Comparison of ENCODE assay signal across 19 cellular contexts in genomic region chr12:130186631-130187269, GRCh38. TPM values are rescaled to one million over a fixed set of nuclear protein-coding genes. Genes with fewer than 3 reads are reported as not detected.
DNase-seq lines count a peak whose midpoint lies in the region; ATAC-seq, FAIRE-seq and TF ChIP-seq lines count a peak whose summit lies in the region.
"Had no signal": no experiment of that assay in that cellular context is flagged by ENCODE, and none has a peak within 500 bp of the region (broad histone marks: within the 10 kb centered on the region; RNA-seq: fewer than 3 reads in every experiment).

No MANE protein-coding gene starts in this region.

- TF ChIP-seq POLR2A in GM18505 (IDR thresholded peaks at IDR 0.05; ENCODE audit: borderline replicate concordance, extremely low read depth, insufficient read depth, insufficient read length), result no peak

- peak; percentile 60 for FAIRE-seq in RCC 7860 (lab: Jason Lieb, UNC)
- FAIRE-seq: endothelial cell of umbilical vein, frontal cortex had no signal

- H3K9me3 Mint-ChIP-seq in neural progenitor cell (peaks cover 10% of the 10 kb centered on the region), immature natural killer cell (no peaks in the 10 kb centered on the region)

- H3K4me2 ChIP-seq in neural progenitor cell, result no peak overlapping the region
- no peak overlapping the region for H3K4me2 ChIP-seq in SK-N-SH

- DNase-seq in ELF-1 (ENCODE audit: low read depth, low spot score), result peak; percentile 60
- peak; percentile 39 for DNase-seq in RCC 7860 (ENCODE audit: low spot score)
- peak; percentile 62 for DNase-seq in epithelial cell of prostate (ENCODE audit: low read depth, low spot score)
- no peak for DNase-seq in neural progenitor cell (ENCODE audit: low spot score)
- no peak for DNase-seq in immature natural killer cell
- DNase-seq in SK-N-SH, result no peak
- DNase-seq: Caco-2, colonic mucosa, GDM1, NCI-H146, NCI-H2171 treated with DMSO at 0.1 percent for 48 hours, NCI-H774 had no signal

- CTCF ChIA-PET in SK-N-SH (lab: Yijun Ruan, JAX), result no interaction called here

- H3K4me3 ChIP-seq in neural progenitor cell, result no peak overlapping the region
- no peak overlapping the region for H3K4me3 ChIP-seq in SK-N-SH (ENCODE audit: low read depth in 2 of 2, low read length in 1 of 2)
- H3K4me3 ChIP-seq: ascending aorta, colonic mucosa had no signal

- TF ChIP-seq EP300 in SK-N-SH (IDR thresholded peaks at IDR 0.05; ENCODE audit: borderline replicate concordance in 1 of 2, low read depth in 1 of 2, low read length in 1 of 2), result no peak

- H3K4me3 Mint-ChIP-seq in neural progenitor cell (no peak overlapping the region), immature natural killer cell (no peak overlapping the region)
- H3K4me3 Mint-ChIP-seq: natural killer cell treated with Interleukin-12 subunit alpha and Interleukin-12 subunit beta and Interleukin-15 and Interleukin-18, amount 100 ng/mL, for 72 hours had no signal

- no peak overlapping the region for H3K9ac ChIP-seq in neural progenitor cell
- no peak overlapping the region for H3K9ac ChIP-seq in SK-N-SH

- peak overlapping the region; percentile 40 for H3K27ac ChIP-seq in epithelial cell of prostate
- no peak overlapping the region for H3K27ac ChIP-seq in neural progenitor cell
- no peak overlapping the region for H3K27ac ChIP-seq in SK-N-SH (ENCODE audit: low read depth in 2 of 2, low read length in 1 of 2)
- H3K27ac ChIP-seq: ascending aorta, colonic mucosa had no signal

- ATAC-seq in GM18505 (IDR thresholded peaks at IDR 0.05; ENCODE audit: unreplicated experiment), result no peak
- no peak for ATAC-seq in HG03135 (IDR thresholded peaks at IDR 0.05; ENCODE audit: unreplicated experiment)

- H2AFZ ChIP-seq in neural progenitor cell (replicated peaks) (no peak overlapping the region), SK-N-SH (ENCODE audit: low read depth) (no peak overlapping the region)

- H4K20me1 ChIP-seq in neural progenitor cell (ENCODE audit: low read depth) (no peaks in the 10 kb centered on the region), SK-N-SH (ENCODE audit: insufficient read depth) (no peaks in the 10 kb centered on the region)

- WGBS in SK-N-SH (ENCODE audit: low lambda C conversion rate), result 15% methylated on average over 12 of the region's 13 CpGs

- H3K27ac Mint-ChIP-seq in neural progenitor cell (peak overlapping the region; percentile 29), immature natural killer cell (no peak overlapping the region)
- H3K27ac Mint-ChIP-seq: natural killer cell treated with Interleukin-12 subunit alpha and Interleukin-12 subunit beta and Interleukin-15 and Interleukin-18, amount 100 ng/mL, for 72 hours; progenitor cell of endocrine pancreas had no signal

- H3K36me3 ChIP-seq in neural progenitor cell (no peaks in the 10 kb centered on the region), SK-N-SH (replicated peaks in 1 of 2; ENCODE audit: control insufficient read depth in 1 of 2, insufficient read depth in 2 of 2, low read length in 1 of 2) (no peaks in the 10 kb centered on the region)
- H3K36me3 ChIP-seq: ascending aorta, colonic mucosa had no signal

- H3K79me2 ChIP-seq in neural progenitor cell (ENCODE audit: low read depth) (no peaks in the 10 kb centered on the region), SK-N-SH (ENCODE audit: insufficient read depth) (no peaks in the 10 kb centered on the region)

- H3K9me3 ChIP-seq in neural progenitor cell (ENCODE audit: low read depth) (no peaks in the 10 kb centered on the region), SK-N-SH (no peaks in the 10 kb centered on the region)
- H3K9me3 ChIP-seq: ascending aorta, Caco-2, colonic mucosa had no signal

- H3K36me3 Mint-ChIP-seq in neural progenitor cell (peaks cover 2% of the 10 kb centered on the region), immature natural killer cell (no peaks in the 10 kb centered on the region)
- H3K36me3 Mint-ChIP-seq: natural killer cell treated with Interleukin-12 subunit alpha and Interleukin-12 subunit beta and Interleukin-15 and Interleukin-18, amount 100 ng/mL, for 72 hours had no signal

- H3K4me1 Mint-ChIP-seq in neural progenitor cell, result no peaks in the 10 kb centered on the region
- no peaks in the 10 kb centered on the region for H3K4me1 Mint-ChIP-seq in immature natural killer cell

- H3K27me3 Mint-ChIP-seq in neural progenitor cell (ENCODE audit: insufficient read depth, low read depth), result peaks cover 16% of the 10 kb centered on the region
- H3K27me3 Mint-ChIP-seq in immature natural killer cell (ENCODE audit: low read depth in 3 of 3), result peaks cover 1 to 3% (median 3%) of the 10 kb centered on the region in 3 donors

- H3F3A ChIP-seq in neural progenitor cell (ENCODE audit: low read depth) (no peaks in the 10 kb centered on the region), SK-N-SH (replicated peaks; ENCODE audit: insufficient read depth) (no peaks in the 10 kb centered on the region)

- no peaks in the 10 kb centered on the region for H3K9me2 ChIP-seq in SK-N-SH

- no peak for TF ChIP-seq RAD21 in SK-N-SH (IDR thresholded peaks at IDR 0.05; ENCODE audit: low read length)

- no peak for TF ChIP-seq CTCF in neural progenitor cell (IDR thresholded peaks at IDR 0.05)
- no peak for TF ChIP-seq CTCF in SK-N-SH (IDR thresholded peaks at IDR 0.05)

- H3K4me1 ChIP-seq in neural progenitor cell (no peaks in the 10 kb centered on the region), SK-N-SH (ENCODE audit: control insufficient read depth in 1 of 2, insufficient read depth in 2 of 2, low read depth in 1 of 2, low read length in 1 of 2) (no peaks in the 10 kb centered on the region)
- H3K4me1 ChIP-seq: ascending aorta, Caco-2, colonic mucosa had no signal

- POLR2A ChIA-PET in SK-N-SH (lab: Yijun Ruan, JAX), result no interaction called here

- peaks cover 43% of the 10 kb centered on the region for H3K27me3 ChIP-seq in neural progenitor cell
- no peaks in the 10 kb centered on the region for H3K27me3 ChIP-seq in SK-N-SH (ENCODE audit: insufficient read depth)
- H3K27me3 ChIP-seq: ascending aorta, colonic mucosa had no signal

TF ChIP-seq in SK-N-SH, 30 proteins besides CTCF, POLR2A, EP300 and RAD21:
- no peak for TF ChIP-seq MAX (IDR thresholded peaks at IDR 0.05; ENCODE audit: low read depth)
TF ChIP-seq in SK-N-SH: peak in this region for 0.

RNA-seq across cellular contexts. Expression of gene FZD10, which starts 24.5 kb away (rescaled TPM):
- 0.11 and 0.81 TPM in 2 replicates for total RNA-seq in neural progenitor cell (ENCODE audit: low replicate concordance)
- polyA plus RNA-seq in immature natural killer cell (not detected), SK-N-SH (2012; rRNA removed) (not detected in 2 replicates)
- polyA plus RNA-seq in SK-N-SH (2012; cell fraction: cytosol; rRNA removed), result not detected in 2 replicates
- not detected in 2 replicates for polyA plus RNA-seq in SK-N-SH (2012; cell fraction: nucleus; rRNA removed)
- total RNA-seq: endothelial cell of umbilical vein; natural killer cell treated with Interleukin-12 subunit alpha and Interleukin-12 subunit beta and Interleukin-15 and Interleukin-18, amount 100 ng/mL, for 72 hours had no signal
- polyA plus RNA-seq: endothelial cell of umbilical vein had no signal

Comparison
In these comparisons a context has a peak if more than half of its experiments do, and no peak if none do; other contexts are left out.
1. DNase-seq: peak in ELF-1 (single experiment), RCC 7860 (single experiment) and epithelial cell of prostate (single experiment); none in neural progenitor cell (single experiment), immature natural killer cell (0 of 3) and SK-N-SH (single experiment).